ENCODE assay signal across 1 cellular context in the genomic region with DNA sequence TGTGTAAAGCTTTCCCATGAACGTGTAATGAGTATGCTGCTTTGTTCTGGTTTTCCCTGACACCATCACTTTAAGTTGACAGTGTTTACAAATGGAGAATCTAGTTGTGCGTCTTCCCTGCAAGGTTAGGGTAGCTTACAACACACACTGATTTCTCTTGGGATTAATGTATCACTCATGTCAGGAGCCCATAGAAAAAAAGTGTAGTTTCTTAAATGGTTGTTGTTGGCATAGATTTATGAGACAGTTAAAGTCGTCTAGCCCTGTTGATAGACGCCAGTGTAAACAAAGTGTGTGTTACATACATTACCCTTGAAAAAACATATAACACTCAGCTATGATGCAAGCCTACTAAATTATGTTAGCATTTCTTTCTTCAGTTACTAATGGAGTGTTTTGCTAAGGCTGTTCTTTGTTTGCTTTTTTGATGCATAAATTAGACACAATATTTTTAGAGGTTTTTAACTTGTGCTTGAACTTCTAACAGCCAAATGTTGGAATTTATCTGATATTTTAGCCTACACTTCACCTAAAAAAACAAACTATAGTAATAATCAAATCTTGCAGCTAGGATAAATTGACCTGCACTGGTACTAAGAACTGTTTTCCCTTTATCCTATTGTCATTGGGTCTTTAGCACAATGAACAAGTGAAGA.
TF ChIP-seq lines count a peak whose summit lies in the region.

No MANE protein-coding gene starts in this region.

TF ChIP-seq in HEK293, 187 proteins besides CTCF, POLR2A, EP300 and RAD21 (continued from another document and continues in another):
- TF ChIP-seq, protein P1, sequence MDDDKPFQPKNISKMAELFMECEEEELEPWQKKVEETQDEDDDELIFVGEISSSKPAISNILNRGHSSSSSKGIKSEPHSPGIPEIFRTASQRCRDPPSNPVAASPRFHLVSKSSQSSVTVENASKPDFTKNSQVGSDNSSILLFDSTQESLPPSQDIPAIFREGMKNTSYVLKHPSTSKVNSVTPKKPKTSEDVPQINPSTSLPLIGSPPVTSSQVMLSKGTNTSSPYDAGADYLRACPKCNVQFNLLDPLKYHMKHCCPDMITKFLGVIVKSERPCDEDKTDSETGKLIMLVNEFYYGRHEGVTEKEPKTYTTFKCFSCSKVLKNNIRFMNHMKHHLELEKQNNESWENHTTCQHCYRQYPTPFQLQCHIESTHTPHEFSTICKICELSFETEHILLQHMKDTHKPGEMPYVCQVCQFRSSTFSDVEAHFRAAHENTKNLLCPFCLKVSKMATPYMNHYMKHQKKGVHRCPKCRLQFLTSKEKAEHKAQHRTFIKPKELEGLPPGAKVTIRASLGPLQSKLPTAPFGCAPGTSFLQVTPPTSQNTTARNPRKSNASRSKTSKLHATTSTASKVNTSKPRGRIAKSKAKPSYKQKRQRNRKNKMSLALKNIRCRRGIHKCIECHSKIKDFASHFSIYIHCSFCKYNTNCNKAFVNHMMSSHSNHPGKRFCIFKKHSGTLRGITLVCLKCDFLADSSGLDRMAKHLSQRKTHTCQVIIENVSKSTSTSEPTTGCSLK (tag by site-specific recombination; IDR thresholded peaks at IDR 0.05): no peak
- TF ChIP-seq, protein P2, sequence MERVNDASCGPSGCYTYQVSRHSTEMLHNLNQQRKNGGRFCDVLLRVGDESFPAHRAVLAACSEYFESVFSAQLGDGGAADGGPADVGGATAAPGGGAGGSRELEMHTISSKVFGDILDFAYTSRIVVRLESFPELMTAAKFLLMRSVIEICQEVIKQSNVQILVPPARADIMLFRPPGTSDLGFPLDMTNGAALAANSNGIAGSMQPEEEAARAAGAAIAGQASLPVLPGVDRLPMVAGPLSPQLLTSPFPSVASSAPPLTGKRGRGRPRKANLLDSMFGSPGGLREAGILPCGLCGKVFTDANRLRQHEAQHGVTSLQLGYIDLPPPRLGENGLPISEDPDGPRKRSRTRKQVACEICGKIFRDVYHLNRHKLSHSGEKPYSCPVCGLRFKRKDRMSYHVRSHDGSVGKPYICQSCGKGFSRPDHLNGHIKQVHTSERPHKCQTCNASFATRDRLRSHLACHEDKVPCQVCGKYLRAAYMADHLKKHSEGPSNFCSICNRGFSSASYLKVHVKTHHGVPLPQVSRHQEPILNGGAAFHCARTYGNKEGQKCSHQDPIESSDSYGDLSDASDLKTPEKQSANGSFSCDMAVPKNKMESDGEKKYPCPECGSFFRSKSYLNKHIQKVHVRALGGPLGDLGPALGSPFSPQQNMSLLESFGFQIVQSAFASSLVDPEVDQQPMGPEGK (tag by site-specific recombination; IDR thresholded peaks at IDR 0.05): peak; percentile 44
- TF ChIP-seq TRIM28 (IDR thresholded peaks at IDR 0.05; ENCODE audit: borderline replicate concordance, low read length) (peak; percentile 97; the same call in 1 of the 2 replicates), ZNF423 (tag by site-specific recombination; IDR thresholded peaks at IDR 0.05) (0 out of 2 replicates have a peak, but pooled peaks have one; percentile 31), ZNF830 (tag by site-specific recombination; IDR thresholded peaks at IDR 0.05; ENCODE audit: low read depth) (no peak), ZNF610 (tag by site-specific recombination; IDR thresholded peaks at IDR 0.05; ENCODE audit: borderline replicate concordance) (peak; percentile 86; the same call in 1 of the 2 replicates), ZFP69B (tag by site-specific recombination; IDR thresholded peaks at IDR 0.05) (peak; percentile 96), ZSCAN30 (tag by site-specific recombination; IDR thresholded peaks at IDR 0.05) (peak; percentile 99), ZXDB (tag by site-specific recombination; IDR thresholded peaks at IDR 0.05) (peak; percentile 95), ZNF354C (tag by site-specific recombination; IDR thresholded peaks at IDR 0.05; ENCODE audit: borderline replicate concordance, low read depth) (no peak), MEIS1 (CRISPR knock-in tag; IDR thresholded peaks at IDR 0.05; ENCODE audit: borderline replicate concordance) (no peak), ZNF560 (tag by site-specific recombination; IDR thresholded peaks at IDR 0.05; ENCODE audit: borderline replicate concordance) (no peak), ZEB2 (tag by site-specific recombination; IDR thresholded peaks at IDR 0.05) (peak; percentile 99), ZNF140 (tag by site-specific recombination; IDR thresholded peaks at IDR 0.05) (no peak), ZNF548 (tag by site-specific recombination; IDR thresholded peaks at IDR 0.05) (no peak), ZIC2 (tag by site-specific recombination; IDR thresholded peaks at IDR 0.05) (no peak), ZNF621 (tag by site-specific recombination; IDR thresholded peaks at IDR 0.05) (no peak), ZNF114 (tag by site-specific recombination; IDR thresholded peaks at IDR 0.05) (no peak), ZNF132 (tag by site-specific recombination; IDR thresholded peaks at IDR 0.05; ENCODE audit: borderline replicate concordance) (no peak), ZBTB48 (tag by site-specific recombination; IDR thresholded peaks at IDR 0.05) (no peak), ZNF626 (tag by site-specific recombination; IDR thresholded peaks at IDR 0.05) (peak; percentile 50; the same call in 1 of the 2 replicates), ZNF433 (tag by site-specific recombination; IDR thresholded peaks at IDR 0.05; ENCODE audit: low read depth) (no peak), ZNF155 (tag by site-specific recombination; IDR thresholded peaks at IDR 0.05) (no peak), ZNF239 (tag by site-specific recombination; IDR thresholded peaks at IDR 0.05) (peak; percentile 49; the same call in 1 of the 2 replicates), OSR2 (tag by site-specific recombination; IDR thresholded peaks at IDR 0.05) (peak; percentile 97), ZNF23 (tag by site-specific recombination; IDR thresholded peaks at IDR 0.05; ENCODE audit: borderline replicate concordance) (no peak), SP2 (tag by site-specific recombination; IDR thresholded peaks at IDR 0.05) (no peak), ZNF549 (tag by site-specific recombination; IDR thresholded peaks at IDR 0.05) (no peak), ZNF37A (tag by site-specific recombination; IDR thresholded peaks at IDR 0.05) (peak; percentile 39; the same call in 1 of the 2 replicates), KLF1 (tag by site-specific recombination; IDR thresholded peaks at IDR 0.05) (peak; percentile 35; the same call in 1 of the 2 replicates), HOXD13 (CRISPR knock-in tag; IDR thresholded peaks at IDR 0.05; ENCODE audit: borderline replicate concordance) (no peak), ZNF658 (tag by site-specific recombination; IDR thresholded peaks at IDR 0.05) (no peak), ZNF843 (tag by site-specific recombination; IDR thresholded peaks at IDR 0.05) (peak; percentile 99), SCRT2 (tag by site-specific recombination; IDR thresholded peaks at IDR 0.05) (peak; percentile 92), EGR2 (tag by site-specific recombination; IDR thresholded peaks at IDR 0.05; ENCODE audit: low read depth) (no peak), ZNF776 (tag by site-specific recombination; IDR thresholded peaks at IDR 0.05; ENCODE audit: borderline replicate concordance) (no peak), ZBTB21 (tag by site-specific recombination; IDR thresholded peaks at IDR 0.05) (peak; percentile 81), ZNF544 (tag by site-specific recombination; IDR thresholded peaks at IDR 0.05) (no peak), KLF9 (tag by site-specific recombination; IDR thresholded peaks at IDR 0.05; ENCODE audit: low read depth) (no peak), ZNF248 (tag by site-specific recombination; IDR thresholded peaks at IDR 0.05) (no peak), ZNF623 (tag by site-specific recombination; IDR thresholded peaks at IDR 0.05) (no peak), ZNF596 (tag by site-specific recombination; IDR thresholded peaks at IDR 0.05) (peak; percentile 20; the same call in 1 of the 2 replicates)
- TF ChIP-seq, protein P3, sequence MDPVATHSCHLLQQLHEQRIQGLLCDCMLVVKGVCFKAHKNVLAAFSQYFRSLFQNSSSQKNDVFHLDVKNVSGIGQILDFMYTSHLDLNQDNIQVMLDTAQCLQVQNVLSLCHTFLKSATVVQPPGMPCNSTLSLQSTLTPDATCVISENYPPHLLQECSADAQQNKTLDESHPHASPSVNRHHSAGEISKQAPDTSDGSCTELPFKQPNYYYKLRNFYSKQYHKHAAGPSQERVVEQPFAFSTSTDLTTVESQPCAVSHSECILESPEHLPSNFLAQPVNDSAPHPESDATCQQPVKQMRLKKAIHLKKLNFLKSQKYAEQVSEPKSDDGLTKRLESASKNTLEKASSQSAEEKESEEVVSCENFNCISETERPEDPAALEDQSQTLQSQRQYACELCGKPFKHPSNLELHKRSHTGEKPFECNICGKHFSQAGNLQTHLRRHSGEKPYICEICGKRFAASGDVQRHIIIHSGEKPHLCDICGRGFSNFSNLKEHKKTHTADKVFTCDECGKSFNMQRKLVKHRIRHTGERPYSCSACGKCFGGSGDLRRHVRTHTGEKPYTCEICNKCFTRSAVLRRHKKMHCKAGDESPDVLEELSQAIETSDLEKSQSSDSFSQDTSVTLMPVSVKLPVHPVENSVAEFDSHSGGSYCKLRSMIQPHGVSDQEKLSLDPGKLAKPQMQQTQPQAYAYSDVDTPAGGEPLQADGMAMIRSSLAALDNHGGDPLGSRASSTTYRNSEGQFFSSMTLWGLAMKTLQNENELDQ (tag by site-specific recombination; IDR thresholded peaks at IDR 0.05; ENCODE audit: low read depth): 0 out of 2 replicates have a peak, but pooled peaks have one; percentile 17
- TF ChIP-seq, protein P4, sequence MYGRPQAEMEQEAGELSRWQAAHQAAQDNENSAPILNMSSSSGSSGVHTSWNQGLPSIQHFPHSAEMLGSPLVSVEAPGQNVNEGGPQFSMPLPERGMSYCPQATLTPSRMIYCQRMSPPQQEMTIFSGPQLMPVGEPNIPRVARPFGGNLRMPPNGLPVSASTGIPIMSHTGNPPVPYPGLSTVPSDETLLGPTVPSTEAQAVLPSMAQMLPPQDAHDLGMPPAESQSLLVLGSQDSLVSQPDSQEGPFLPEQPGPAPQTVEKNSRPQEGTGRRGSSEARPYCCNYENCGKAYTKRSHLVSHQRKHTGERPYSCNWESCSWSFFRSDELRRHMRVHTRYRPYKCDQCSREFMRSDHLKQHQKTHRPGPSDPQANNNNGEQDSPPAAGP (tag by site-specific recombination; IDR thresholded peaks at IDR 0.05): peak; percentile 85
- TF ChIP-seq, protein P5, sequence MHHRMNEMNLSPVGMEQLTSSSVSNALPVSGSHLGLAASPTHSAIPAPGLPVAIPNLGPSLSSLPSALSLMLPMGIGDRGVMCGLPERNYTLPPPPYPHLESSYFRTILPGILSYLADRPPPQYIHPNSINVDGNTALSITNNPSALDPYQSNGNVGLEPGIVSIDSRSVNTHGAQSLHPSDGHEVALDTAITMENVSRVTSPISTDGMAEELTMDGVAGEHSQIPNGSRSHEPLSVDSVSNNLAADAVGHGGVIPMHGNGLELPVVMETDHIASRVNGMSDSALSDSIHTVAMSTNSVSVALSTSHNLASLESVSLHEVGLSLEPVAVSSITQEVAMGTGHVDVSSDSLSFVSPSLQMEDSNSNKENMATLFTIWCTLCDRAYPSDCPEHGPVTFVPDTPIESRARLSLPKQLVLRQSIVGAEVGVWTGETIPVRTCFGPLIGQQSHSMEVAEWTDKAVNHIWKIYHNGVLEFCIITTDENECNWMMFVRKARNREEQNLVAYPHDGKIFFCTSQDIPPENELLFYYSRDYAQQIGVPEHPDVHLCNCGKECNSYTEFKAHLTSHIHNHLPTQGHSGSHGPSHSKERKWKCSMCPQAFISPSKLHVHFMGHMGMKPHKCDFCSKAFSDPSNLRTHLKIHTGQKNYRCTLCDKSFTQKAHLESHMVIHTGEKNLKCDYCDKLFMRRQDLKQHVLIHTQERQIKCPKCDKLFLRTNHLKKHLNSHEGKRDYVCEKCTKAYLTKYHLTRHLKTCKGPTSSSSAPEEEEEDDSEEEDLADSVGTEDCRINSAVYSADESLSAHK (tag by site-specific recombination; IDR thresholded peaks at IDR 0.05): peak; percentile 97
- TF ChIP-seq, protein P6, sequence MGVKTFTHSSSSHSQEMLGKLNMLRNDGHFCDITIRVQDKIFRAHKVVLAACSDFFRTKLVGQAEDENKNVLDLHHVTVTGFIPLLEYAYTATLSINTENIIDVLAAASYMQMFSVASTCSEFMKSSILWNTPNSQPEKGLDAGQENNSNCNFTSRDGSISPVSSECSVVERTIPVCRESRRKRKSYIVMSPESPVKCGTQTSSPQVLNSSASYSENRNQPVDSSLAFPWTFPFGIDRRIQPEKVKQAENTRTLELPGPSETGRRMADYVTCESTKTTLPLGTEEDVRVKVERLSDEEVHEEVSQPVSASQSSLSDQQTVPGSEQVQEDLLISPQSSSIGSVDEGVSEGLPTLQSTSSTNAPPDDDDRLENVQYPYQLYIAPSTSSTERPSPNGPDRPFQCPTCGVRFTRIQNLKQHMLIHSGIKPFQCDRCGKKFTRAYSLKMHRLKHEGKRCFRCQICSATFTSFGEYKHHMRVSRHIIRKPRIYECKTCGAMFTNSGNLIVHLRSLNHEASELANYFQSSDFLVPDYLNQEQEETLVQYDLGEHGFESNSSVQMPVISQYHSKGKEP (tag by site-specific recombination; IDR thresholded peaks at IDR 0.05): peak; percentile 94
- TF ChIP-seq, protein P7, sequence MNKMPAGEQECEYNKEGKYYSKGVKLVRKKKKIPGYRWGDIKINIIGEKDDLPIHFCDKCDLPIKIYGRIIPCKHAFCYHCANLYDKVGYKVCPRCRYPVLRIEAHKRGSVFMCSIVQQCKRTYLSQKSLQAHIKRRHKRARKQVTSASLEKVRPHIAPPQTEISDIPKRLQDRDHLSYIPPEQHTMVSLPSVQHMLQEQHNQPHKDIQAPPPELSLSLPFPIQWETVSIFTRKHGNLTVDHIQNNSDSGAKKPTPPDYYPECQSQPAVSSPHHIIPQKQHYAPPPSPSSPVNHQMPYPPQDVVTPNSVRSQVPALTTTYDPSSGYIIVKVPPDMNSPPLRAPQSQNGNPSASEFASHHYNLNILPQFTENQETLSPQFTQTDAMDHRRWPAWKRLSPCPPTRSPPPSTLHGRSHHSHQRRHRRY (tag by site-specific recombination; IDR thresholded peaks at IDR 0.05): 0 out of 2 replicates have a peak, but pooled peaks have one; percentile 74
- TF ChIP-seq, protein P8, sequence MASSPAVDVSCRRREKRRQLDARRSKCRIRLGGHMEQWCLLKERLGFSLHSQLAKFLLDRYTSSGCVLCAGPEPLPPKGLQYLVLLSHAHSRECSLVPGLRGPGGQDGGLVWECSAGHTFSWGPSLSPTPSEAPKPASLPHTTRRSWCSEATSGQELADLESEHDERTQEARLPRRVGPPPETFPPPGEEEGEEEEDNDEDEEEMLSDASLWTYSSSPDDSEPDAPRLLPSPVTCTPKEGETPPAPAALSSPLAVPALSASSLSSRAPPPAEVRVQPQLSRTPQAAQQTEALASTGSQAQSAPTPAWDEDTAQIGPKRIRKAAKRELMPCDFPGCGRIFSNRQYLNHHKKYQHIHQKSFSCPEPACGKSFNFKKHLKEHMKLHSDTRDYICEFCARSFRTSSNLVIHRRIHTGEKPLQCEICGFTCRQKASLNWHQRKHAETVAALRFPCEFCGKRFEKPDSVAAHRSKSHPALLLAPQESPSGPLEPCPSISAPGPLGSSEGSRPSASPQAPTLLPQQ (tag by site-specific recombination; IDR thresholded peaks at IDR 0.05): peak; percentile 98
- TF ChIP-seq, protein P9, sequence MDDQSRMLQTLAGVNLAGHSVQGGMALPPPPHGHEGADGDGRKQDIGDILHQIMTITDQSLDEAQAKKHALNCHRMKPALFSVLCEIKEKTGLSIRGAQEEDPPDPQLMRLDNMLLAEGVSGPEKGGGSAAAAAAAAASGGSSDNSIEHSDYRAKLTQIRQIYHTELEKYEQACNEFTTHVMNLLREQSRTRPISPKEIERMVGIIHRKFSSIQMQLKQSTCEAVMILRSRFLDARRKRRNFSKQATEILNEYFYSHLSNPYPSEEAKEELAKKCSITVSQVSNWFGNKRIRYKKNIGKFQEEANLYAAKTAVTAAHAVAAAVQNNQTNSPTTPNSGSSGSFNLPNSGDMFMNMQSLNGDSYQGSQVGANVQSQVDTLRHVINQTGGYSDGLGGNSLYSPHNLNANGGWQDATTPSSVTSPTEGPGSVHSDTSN (CRISPR knock-in tag; IDR thresholded peaks at IDR 0.05): no peak
